11 cellular contexts compared by ENCODE assay signal in genomic region chr18:36899289-36899688, GRCh38.
DNase-seq lines count a peak whose midpoint lies in the region; ATAC-seq and TF ChIP-seq lines count a peak whose summit lies in the region.
"Had no signal": no experiment of that assay in that cellular context is flagged by ENCODE, and none has a peak within 500 bp of the region (broad histone marks: within the 10 kb centered on the region; RNA-seq: fewer than 3 reads in every experiment).

No MANE protein-coding gene starts in this region.

- DNase-seq in NOMO-1 treated with DMSO at 0.1 percent for 48 hours (lab: John Stamatoyannopoulos, UW; ENCODE audit: unreplicated experiment) = peak; percentile 21
- DNase-seq in NOMO-1 treated with dmso at 0.1 percent for 144 hours (lab: John Stamatoyannopoulos, UW; ENCODE audit: unreplicated experiment) = no peak
- peak; percentile 1 for DNase-seq in NCI-H2081 treated with DMSO at 0.1 percent for 48 hours (lab: John Stamatoyannopoulos, UW)
- DNase-seq in chondrocyte (ENCODE audit: low spot score) = no peak
- DNase-seq in retinal pigment epithelial cell (ENCODE audit: low read depth) = no peak
- DNase-seq in SK-N-DZ (ENCODE audit: low spot score) = no peak
- no peak for DNase-seq in HK-2 (ENCODE audit: unreplicated experiment)
- DNase-seq: activated naive CD4-positive, alpha-beta T cell treated with anti-CD3 and anti-CD28 coated beads for 36 hours; right cardiac atrium had no signal

- no peak for ATAC-seq in GM19324 (IDR thresholded peaks at IDR 0.05; ENCODE audit: low FRiP score, unreplicated experiment)
- ATAC-seq: right cardiac atrium had no signal

- H3K4me1 Mint-ChIP-seq in chondrocyte (ENCODE audit: low read depth) = peaks cover 20% of the 10 kb centered on the region

- H3K27me3 Mint-ChIP-seq in chondrocyte (ENCODE audit: low read depth) = no peaks in the 10 kb centered on the region

- no peak overlapping the region for H3K4me3 ChIP-seq in retinal pigment epithelial cell (ENCODE audit: low read length)
- H3K4me3 ChIP-seq: SJSA1 had no signal

- no peaks in the 10 kb centered on the region for H3K36me3 Mint-ChIP-seq in chondrocyte (ENCODE audit: low read depth)

- TF ChIP-seq CTCF in chondrocyte (IDR thresholded peaks at IDR 0.05) (peak; percentile 68), retinal pigment epithelial cell (conservative IDR thresholded peaks at IDR 0.05; ENCODE audit: low read depth, low read length) (peak; percentile 28)

- peaks cover 4% of the 10 kb centered on the region for H3K9me3 Mint-ChIP-seq in chondrocyte (ENCODE audit: low read depth)

- no peak overlapping the region for H3K4me3 Mint-ChIP-seq in chondrocyte (ENCODE audit: unreplicated experiment)
- H3K4me3 Mint-ChIP-seq: activated naive CD4-positive, alpha-beta T cell treated with anti-CD3 and anti-CD28 coated beads for 36 hours had no signal

- H3K27ac Mint-ChIP-seq in chondrocyte (ENCODE audit: unreplicated experiment) = no peak overlapping the region
- H3K27ac Mint-ChIP-seq: activated naive CD4-positive, alpha-beta T cell treated with anti-CD3 and anti-CD28 coated beads for 36 hours had no signal

Comparison
In these comparisons a context has a peak if more than half of its experiments do, and no peak if none do; other contexts are left out.
1. DNase-seq: peak in NOMO-1 treated with DMSO at 0.1 percent for 48 hours (single experiment) and NCI-H2081 treated with DMSO at 0.1 percent for 48 hours (single experiment); none in NOMO-1 treated with dmso at 0.1 percent for 144 hours (single experiment), chondrocyte (single experiment), retinal pigment epithelial cell (single experiment), SK-N-DZ (single experiment) and HK-2 (single experiment).